In genomic region chr6:89122625-89123024, GRCh38 we compare ENCODE assay signal across 9 cellular contexts. TPM values are rescaled to one million over a fixed set of nuclear protein-coding genes. Genes with fewer than 3 reads are reported as not detected.
A peak's percentile ranks its signal among the peaks of the same experiment; 100 is the strongest.
DNase-seq lines count a peak whose midpoint lies in the region; ATAC-seq, FAIRE-seq and TF ChIP-seq lines count a peak whose summit lies in the region.
"Had no signal": no experiment of that assay in that cellular context is flagged by ENCODE, and none has a peak within 500 bp of the region (broad histone marks: within the 10 kb centered on the region; RNA-seq: fewer than 3 reads in every experiment).

No MANE protein-coding gene starts in this region.

- in situ Hi-C loops in astrocyte of the cerebellum (cut with HindIII; ENCODE audit: low sequenced_read_pairs): loop anchor here (5.0 kb wide), 1 partner anchor 35 kb away; no protein-coding TSS in a partner anchor

- no peak overlapping the region for H3K27ac Mint-ChIP-seq in activated T-helper 2 cell treated with anti-CD3 and anti-CD28 coated beads, Interferon-gamma antibody, Interleukin-2, Interleukin-4, amounts not matched to agents 10 μg/mL and 5 μg/mL and 100 μg/mL, durations not matched to agents 14 hours and 24 hours and 36 hours
- H3K27ac Mint-ChIP-seq: T-helper 1 cell treated with Interleukin-12 subunit alpha and Interleukin-12 subunit beta and Interleukin-4 antibody, amounts not matched to agents 30 μg/mL and 1 μg/mL, for 36 hours had no signal

- H3K27ac ChIP-seq in kidney (ENCODE audit: low read depth in 2 of 2, low read length in 2 of 2): no peak overlapping the region

- H3K36me3 Mint-ChIP-seq in activated T-helper 2 cell treated with anti-CD3 and anti-CD28 coated beads, Interferon-gamma antibody, Interleukin-2, Interleukin-4, amounts not matched to agents 10 μg/mL and 5 μg/mL and 100 μg/mL, durations not matched to agents 14 hours and 24 hours and 36 hours (ENCODE audit: low read depth): no peaks in the 10 kb centered on the region

- H3K9me3 Mint-ChIP-seq in activated T-helper 2 cell treated with anti-CD3 and anti-CD28 coated beads, Interferon-gamma antibody, Interleukin-2, Interleukin-4, amounts not matched to agents 10 μg/mL and 5 μg/mL and 100 μg/mL, durations not matched to agents 14 hours and 24 hours and 36 hours: no peaks in the 10 kb centered on the region
- H3K9me3 Mint-ChIP-seq: T-helper 1 cell treated with Interleukin-12 subunit alpha and Interleukin-12 subunit beta and Interleukin-4 antibody, amounts not matched to agents 30 μg/mL and 1 μg/mL, for 36 hours had no signal

- DNase-seq in D341Med (ENCODE audit: low spot score) (peak; percentile 51), GM20000 (ENCODE audit: low spot score) (peak; percentile 64), NCI-H2171 (lab: John Stamatoyannopoulos, UW) (peak; percentile 32), astrocyte of the cerebellum (ENCODE audit: low read depth) (peak; percentile 27), kidney (no peak)
- no peak for DNase-seq in activated T-helper 2 cell treated with anti-CD3 and anti-CD28 coated beads, Interferon-gamma antibody, Interleukin-2, Interleukin-4, amounts not matched to agents 10 μg/mL and 5 μg/mL and 100 μg/mL, durations not matched to agents 14 hours and 24 hours and 36 hours (ENCODE audit: low spot score)

- no peaks in the 10 kb centered on the region for H3K4me1 ChIP-seq in kidney (ENCODE audit: control insufficient read depth in 1 of 2, insufficient read depth in 1 of 2, low read depth in 1 of 2, low read length in 2 of 2)

- H3K4me3 Mint-ChIP-seq in activated T-helper 2 cell treated with anti-CD3 and anti-CD28 coated beads, Interferon-gamma antibody, Interleukin-2, Interleukin-4, amounts not matched to agents 10 μg/mL and 5 μg/mL and 100 μg/mL, durations not matched to agents 14 hours and 24 hours and 36 hours (ENCODE audit: low read depth): no peak overlapping the region
- H3K4me3 Mint-ChIP-seq: T-helper 1 cell treated with Interleukin-12 subunit alpha and Interleukin-12 subunit beta and Interleukin-4 antibody, amounts not matched to agents 30 μg/mL and 1 μg/mL, for 36 hours had no signal

- no peak overlapping the region for H3K9ac ChIP-seq in kidney (ENCODE audit: low read length in 2 of 2)

- no peaks in the 10 kb centered on the region for H3K9me3 ChIP-seq in kidney (ENCODE audit: control insufficient read depth in 1 of 2, low read length in 2 of 2)

- peaks cover 1% of the 10 kb centered on the region for H3K4me1 Mint-ChIP-seq in activated T-helper 2 cell treated with anti-CD3 and anti-CD28 coated beads, Interferon-gamma antibody, Interleukin-2, Interleukin-4, amounts not matched to agents 10 μg/mL and 5 μg/mL and 100 μg/mL, durations not matched to agents 14 hours and 24 hours and 36 hours (ENCODE audit: low read depth)

- H3K27me3 Mint-ChIP-seq in activated T-helper 2 cell treated with anti-CD3 and anti-CD28 coated beads, Interferon-gamma antibody, Interleukin-2, Interleukin-4, amounts not matched to agents 10 μg/mL and 5 μg/mL and 100 μg/mL, durations not matched to agents 14 hours and 24 hours and 36 hours (ENCODE audit: low read depth): peaks cover 28% of the 10 kb centered on the region

- peak; percentile 96 for FAIRE-seq in kidney (lab: Jason Lieb, UNC)

- ATAC-seq in GM21717 (IDR thresholded peaks at IDR 0.05; ENCODE audit: unreplicated experiment): no peak
- ATAC-seq in GM21825 (IDR thresholded peaks at IDR 0.05; ENCODE audit: unreplicated experiment): no peak

- H3K36me3 ChIP-seq in kidney (ENCODE audit: control insufficient read depth in 1 of 2, insufficient read depth in 2 of 2, low read length in 2 of 2): no peaks in the 10 kb centered on the region

- intact Hi-C loops in kidney (cut with DNase I): no loop called here
- intact Hi-C loops in activated T-helper 2 cell treated with anti-CD3 and anti-CD28 coated beads, Interferon-gamma antibody, Interleukin-2, Interleukin-4, amounts not matched to agents 10 μg/mL and 5 μg/mL and 100 μg/mL, durations not matched to agents 14 hours and 24 hours and 36 hours (cut with micrococcal nuclease): loop anchor here (2.0 to 5.0 kb wide), 2 partner anchors 22 to 120 kb away; no protein-coding TSS in a partner anchor

- peak; percentile 38 for TF ChIP-seq CTCF in GM20000 (IDR thresholded peaks at IDR 0.05; ENCODE audit: extremely low read depth, missing control alignments)
- peak; percentile 63 for TF ChIP-seq CTCF in astrocyte of the cerebellum (IDR thresholded peaks at IDR 0.05; ENCODE audit: low read depth, low read length, missing control alignments)
- peak; percentile 50 for TF ChIP-seq CTCF in kidney (IDR thresholded peaks at IDR 0.05; ENCODE audit: borderline replicate concordance, extremely low read depth, insufficient read depth)

- H3K4me3 ChIP-seq in astrocyte of the cerebellum (ENCODE audit: low read depth, low read length): no peak overlapping the region
- H3K4me3 ChIP-seq in kidney (ENCODE audit: low read length in 2 of 2): no peak overlapping the region

RNA-seq across cellular contexts. Expression of gene SRSF12, which starts 4.8 kb away (rescaled TPM):
- 2.3 TPM for total RNA-seq in kidney
- 1.0 TPM for polyA plus RNA-seq in kidney (ENCODE audit: insufficient read depth, low read depth, low replicate concordance)
- 0.07 and 0.09 TPM in 2 replicates for total RNA-seq in activated T-helper 2 cell treated with anti-CD3 and anti-CD28 coated beads, Interferon-gamma antibody, Interleukin-2, Interleukin-4, amounts not matched to agents 10 μg/mL and 5 μg/mL and 100 μg/mL, durations not matched to agents 14 hours and 24 hours and 36 hours

RNA-seq across cellular contexts. Expression of gene PM20D2, which starts 23.2 kb away (rescaled TPM):
- total RNA-seq in kidney: 14.4 TPM
- polyA plus RNA-seq in kidney (ENCODE audit: insufficient read depth, low read depth, low replicate concordance): 5.7 TPM
- total RNA-seq in activated T-helper 2 cell treated with anti-CD3 and anti-CD28 coated beads, Interferon-gamma antibody, Interleukin-2, Interleukin-4, amounts not matched to agents 10 μg/mL and 5 μg/mL and 100 μg/mL, durations not matched to agents 14 hours and 24 hours and 36 hours: 14.8 and 15.3 TPM in 2 replicates

RNA-seq across cellular contexts. Expression of gene PNRC1, which starts 42.1 kb away (rescaled TPM):
- 232 TPM for total RNA-seq in kidney
- 72.0 TPM for polyA plus RNA-seq in kidney (ENCODE audit: insufficient read depth, low read depth, low replicate concordance)
- 60.7 and 66.0 TPM in 2 replicates for total RNA-seq in activated T-helper 2 cell treated with anti-CD3 and anti-CD28 coated beads, Interferon-gamma antibody, Interleukin-2, Interleukin-4, amounts not matched to agents 10 μg/mL and 5 μg/mL and 100 μg/mL, durations not matched to agents 14 hours and 24 hours and 36 hours

Comparison
In these comparisons a context has a peak if more than half of its experiments do, and no peak if none do; other contexts are left out.
1. DNase-seq: peak in D341Med (single experiment), GM20000 (single experiment), NCI-H2171 (single experiment) and astrocyte of the cerebellum (single experiment); none in kidney (single experiment) and activated T-helper 2 cell treated with anti-CD3 and anti-CD28 coated beads, Interferon-gamma antibody, Interleukin-2, Interleukin-4, amounts not matched to agents 10 μg/mL and 5 μg/mL and 100 μg/mL, durations not matched to agents 14 hours and 24 hours and 36 hours (single experiment).
2. Peak in every context shown above with its lines, with median percentiles within 50 percentile points of each other: CTCF ChIP-seq.